Comparison of ENCODE assay signal across 11 cellular contexts in the genomic region with DNA sequence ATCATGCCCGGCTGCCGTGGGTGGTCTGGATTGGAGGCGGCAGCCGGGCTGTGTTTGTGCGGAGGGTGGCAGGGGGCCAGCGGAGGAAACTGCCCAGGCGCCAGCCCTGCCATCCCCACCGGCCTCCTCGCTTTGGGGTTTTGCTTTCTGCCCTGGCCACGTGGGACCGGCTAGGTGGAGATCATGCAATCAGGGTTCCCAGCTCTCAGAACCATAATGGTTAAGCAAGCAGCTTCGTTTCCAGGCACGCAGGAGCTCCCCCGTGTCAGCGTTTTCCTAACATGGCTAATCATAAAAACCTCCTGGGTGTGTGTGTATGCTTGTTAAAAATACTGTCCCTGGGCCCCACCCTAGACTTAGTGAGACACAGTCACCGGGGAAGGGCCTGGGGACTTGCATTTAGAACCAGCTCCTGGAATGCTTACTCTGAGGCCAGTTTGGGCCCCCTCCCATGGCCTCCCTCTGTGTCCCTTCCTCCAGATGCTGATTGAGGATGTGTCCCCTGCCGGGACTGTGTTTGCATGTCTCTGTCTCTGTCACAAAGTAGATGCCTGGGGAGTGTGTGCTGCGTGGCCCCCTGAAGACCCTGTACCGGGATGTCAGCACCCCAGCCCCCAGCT.
DNase-seq lines count a peak whose midpoint lies in the region; ATAC-seq and TF ChIP-seq lines count a peak whose summit lies in the region.
"Had no signal": no experiment of that assay in that cellular context is flagged by ENCODE, and none has a peak within 500 bp of the region (broad histone marks: within the 10 kb centered on the region; RNA-seq: fewer than 3 reads in every experiment).

No MANE protein-coding gene starts in this region.

- no peak for ATAC-seq in HG02852 (IDR thresholded peaks at IDR 0.05; ENCODE audit: unreplicated experiment)
- no peak for ATAC-seq in effector memory CD8-positive, alpha-beta T cell (replicated peaks)
- ATAC-seq: T-cell had no signal

- no peaks in the 10 kb centered on the region for H3K27me3 Mint-ChIP-seq in effector memory CD8-positive, alpha-beta T cell
- H3K27me3 Mint-ChIP-seq: T-cell had no signal

- no peak for TF ChIP-seq EP300 in tibial nerve (IDR thresholded peaks at IDR 0.05)

- H2BK12ac ChIP-seq in mesenchymal stem cell (ENCODE audit: low read length in 2 of 2): peak overlapping the region; percentile 73 to 74

- TF ChIP-seq POLR2A in tibial nerve (IDR thresholded peaks at IDR 0.05): no peak

- H2BK15ac ChIP-seq in mesenchymal stem cell (ENCODE audit: low read depth, poor library complexity, severe bottlenecking): no peak overlapping the region

- no peaks in the 10 kb centered on the region for H3K36me3 Mint-ChIP-seq in effector memory CD8-positive, alpha-beta T cell (ENCODE audit: insufficient read depth)

- H3K14ac ChIP-seq in mesenchymal stem cell (ENCODE audit: low read length in 2 of 2): peak overlapping the region in 1 of 2 experiments; percentile 92

- DNase-seq in LoVo (ENCODE audit: low spot score): peak; percentile 78
- DNase-seq in mesenchymal stem cell: peak; percentile 82
- DNase-seq in tibial nerve (ENCODE audit: low spot score in 2 of 2): no peak
- no peak for DNase-seq in NCI-H2107 (lab: John Stamatoyannopoulos, UW)
- no peak for DNase-seq in effector memory CD8-positive, alpha-beta T cell
- DNase-seq in kidney tubule cell (ENCODE audit: low spot score): no peak
- DNase-seq: activated gamma-delta T cell treated with Interleukin-2 at 50 U/mL for 16 hours, islet precursor cell, T-cell had no signal

- 41 to 45% methylated on average over 19 of the region's 19 CpGs for whole genome bisulfite sequencing in esophagus, 2 donors
- 7% methylated on average over 17 of the region's 19 CpGs for WGBS in mesenchymal stem cell
- WGBS in tibial nerve, 2 donors: 28 to 40% methylated on average over 17 to 18 of the region's 19 CpGs

- H3K4ac ChIP-seq in mesenchymal stem cell (ENCODE audit: low read depth in 1 of 2, low read length in 2 of 2): peak overlapping the region; percentile 13 to 81

- no peaks in the 10 kb centered on the region for H3K9me3 Mint-ChIP-seq in effector memory CD8-positive, alpha-beta T cell
- H3K9me3 Mint-ChIP-seq: T-cell had no signal

- no peak overlapping the region for H3K27ac Mint-ChIP-seq in effector memory CD8-positive, alpha-beta T cell
- H3K27ac Mint-ChIP-seq: T-cell had no signal

- peak overlapping the region; percentile 40 to 80 for H3K18ac ChIP-seq in mesenchymal stem cell (ENCODE audit: low read depth in 1 of 2, low read length in 2 of 2)

- H2AFZ ChIP-seq in mesenchymal stem cell (ENCODE audit: low read depth, low read length): no peak overlapping the region

- no peak overlapping the region for H3K4me3 Mint-ChIP-seq in effector memory CD8-positive, alpha-beta T cell
- H3K4me3 Mint-ChIP-seq: T-cell had no signal

- peak overlapping the region; percentile 54 for H2BK120ac ChIP-seq in mesenchymal stem cell (ENCODE audit: low read depth, low read length)

- H3K4me3 ChIP-seq in esophagus (ENCODE audit: low read depth in 1 of 2, low read length in 2 of 2) (no peak overlapping the region), mesenchymal stem cell (ENCODE audit: insufficient read depth in 1 of 2, low read depth in 1 of 2, low read length in 2 of 2) (peak overlapping the region in 1 of 2 experiments; percentile 68), tibial nerve (peak overlapping the region in 3 of 4 donors; percentile 4 to 31 (median 9))

- peaks cover 9 to 16% of the 10 kb centered on the region in 2 donors for H3K4me1 ChIP-seq in esophagus (ENCODE audit: control insufficient read depth in 2 of 2, insufficient read depth in 2 of 2, low read length in 1 of 2)
- peaks cover 31% of the 10 kb centered on the region for H3K4me1 ChIP-seq in mesenchymal stem cell (ENCODE audit: control insufficient read depth, insufficient read depth, low read depth, low read length)
- peaks cover 0 to 52% (median 8%) of the 10 kb centered on the region in 4 donors for H3K4me1 ChIP-seq in tibial nerve

- peak overlapping the region; percentile 77 for H3K4me2 ChIP-seq in mesenchymal stem cell (ENCODE audit: low read length, poor library complexity, severe bottlenecking)

- H3K9ac ChIP-seq in mesenchymal stem cell (ENCODE audit: low read length): peak overlapping the region; percentile 76

- H3K27ac ChIP-seq in esophagus (ENCODE audit: low read depth in 2 of 2, low read length in 1 of 2): peak overlapping the region; percentile 9 to 75
- H3K27ac ChIP-seq in mesenchymal stem cell (ENCODE audit: low read length, poor library complexity, severe bottlenecking): no peak overlapping the region
- H3K27ac ChIP-seq in tibial nerve: peak overlapping the region in 2 of 4 donors; percentile 60 to 77

- H3K36me3 ChIP-seq in esophagus (ENCODE audit: control insufficient read depth in 2 of 2, insufficient read depth in 2 of 2, low read length in 1 of 2) (no peaks in the 10 kb centered on the region), mesenchymal stem cell (ENCODE audit: control insufficient read depth in 1 of 2, insufficient read depth in 2 of 2, low read depth in 1 of 2, low read length in 2 of 2) (peaks cover 0 to 10% of the 10 kb centered on the region in 2 experiments), tibial nerve (no peaks in the 10 kb centered on the region)

- peak overlapping the region; percentile 90 for H4K8ac ChIP-seq in mesenchymal stem cell (ENCODE audit: low read length)

- H4K91ac ChIP-seq in mesenchymal stem cell (ENCODE audit: low read length): peak overlapping the region; percentile 92

- H3K79me1 ChIP-seq in mesenchymal stem cell (replicated peaks; ENCODE audit: low read length, poor library complexity, severe bottlenecking): peaks cover 44% of the 10 kb centered on the region

- H2BK5ac ChIP-seq in mesenchymal stem cell (ENCODE audit: low read depth, low read length, poor library complexity, severe bottlenecking): no peak overlapping the region

- H3K23ac ChIP-seq in mesenchymal stem cell (ENCODE audit: low read length in 2 of 2): peak overlapping the region in 1 of 2 experiments; percentile 3

- peak overlapping the region; percentile 46 for H2AK5ac ChIP-seq in mesenchymal stem cell (ENCODE audit: low read length, severe bottlenecking)

- H3K27me3 ChIP-seq in esophagus (ENCODE audit: control insufficient read depth in 1 of 2, insufficient read depth in 2 of 2, low read length in 2 of 2): no peaks in the 10 kb centered on the region
- H3K27me3 ChIP-seq in mesenchymal stem cell (ENCODE audit: control insufficient read depth in 1 of 2, insufficient read depth in 1 of 2, low read length in 2 of 2): no peaks in the 10 kb centered on the region
- H3K27me3 ChIP-seq in tibial nerve: no peaks in the 10 kb centered on the region

- H3K4me1 Mint-ChIP-seq in effector memory CD8-positive, alpha-beta T cell (ENCODE audit: low read depth in 2 of 2): peaks cover 9 to 12% of the 10 kb centered on the region in 2 donors

- H3K9me3 ChIP-seq in esophagus (ENCODE audit: control insufficient read depth in 2 of 2, insufficient read depth in 1 of 2, low read depth in 1 of 2, low read length in 1 of 2): no peaks in the 10 kb centered on the region
- H3K9me3 ChIP-seq in mesenchymal stem cell (ENCODE audit: control insufficient read depth, low read length): peaks cover 2% of the 10 kb centered on the region
- H3K9me3 ChIP-seq in tibial nerve: no peaks in the 10 kb centered on the region

- no peak for TF ChIP-seq CTCF in tibial nerve (IDR thresholded peaks at IDR 0.05)

Comparison
In these comparisons a context has a peak if more than half of its experiments do, and no peak if none do; other contexts are left out.
1. DNase-seq: peak in LoVo (single experiment) and mesenchymal stem cell (single experiment); none in tibial nerve (0 of 2), NCI-H2107 (single experiment), effector memory CD8-positive, alpha-beta T cell (0 of 3) and kidney tubule cell (single experiment).
2. H3K4me3 ChIP-seq: peak in tibial nerve (3 of 4); none in esophagus (0 of 2).